12 cellular contexts compared by ENCODE assay signal in genomic region chr12:50241178-50241577, GRCh38. TPM values are rescaled to one million over a fixed set of nuclear protein-coding genes. Genes with fewer than 3 reads are reported as not detected.
DNase-seq lines count a peak whose midpoint lies in the region; ATAC-seq and TF ChIP-seq lines count a peak whose summit lies in the region.
"Had no signal": no experiment of that assay in that cellular context is flagged by ENCODE, and none has a peak within 500 bp of the region (broad histone marks: within the 10 kb centered on the region; RNA-seq: fewer than 3 reads in every experiment).

No MANE protein-coding gene starts in this region.

- no peaks in the 10 kb centered on the region for H3K9me2 ChIP-seq in MM.1S (replicated peaks; ENCODE audit: insufficient read depth, low read length)

- no peak overlapping the region for H3K9ac ChIP-seq in MM.1S (ENCODE audit: low read length)
- H3K9ac ChIP-seq: BLaER1 had no signal

- WGBS in heart right ventricle, 2 donors: 96% methylated on average over 1 of the region's 1 CpG

- H3K27ac ChIP-seq in heart right ventricle (peak overlapping the region in 9 of 10 donors; percentile 43 to 87 (median 75)), ascending aorta (peak overlapping the region; percentile 89 to 94), uterus (peak overlapping the region; percentile 85 to 98), MM.1S (ENCODE audit: low read length) (no peak overlapping the region)
- H3K27ac ChIP-seq: BLaER1 had no signal

- intact Hi-C loops in heart right ventricle (cut with DNase I) (no loop called here), left ventricle myocardium superior (cut with micrococcal nuclease) (no loop called here), ascending aorta (cut with DNase I) (loop anchor here (2.0 kb wide), 1 partner anchor 18 kb away; no protein-coding TSS in a partner anchor), mucosa of descending colon (cut with DNase I, micrococcal nuclease) (no loop called here), uterus (cut with DNase I; ENCODE audit: low total_unique reads) (no loop called here)

- TF ChIP-seq CTCF in heart right ventricle (IDR thresholded peaks at IDR 0.05) (no peak), ascending aorta (IDR thresholded peaks at IDR 0.05) (no peak), mucosa of descending colon (IDR thresholded peaks at IDR 0.05) (no peak), uterus (IDR thresholded peaks at IDR 0.05) (no peak), MM.1S (IDR thresholded peaks at IDR 0.05; ENCODE audit: low read length) (no peak)

- no peaks in the 10 kb centered on the region for H4K20me1 ChIP-seq in MM.1S (ENCODE audit: insufficient read depth, low read length)
- H4K20me1 ChIP-seq: BLaER1 had no signal

- H3K4me2 ChIP-seq in MM.1S (ENCODE audit: low read depth, low read length): no peak overlapping the region
- H3K4me2 ChIP-seq: BLaER1 had no signal

- H3F3A ChIP-seq in MM.1S (ENCODE audit: insufficient read depth, low read length): no peaks in the 10 kb centered on the region

- ATAC-seq in heart right ventricle (no peak), left ventricle myocardium superior (no peak), mucosa of descending colon (peak; percentile 94)
- ATAC-seq: stimulated activated naive B cell treated with anti-CD40 and anti-IgM and Interleukin-4, amounts not matched to agents 10 μg/mL and 1 μg/mL and 100 μg/mL, for 72 hours had no signal

- no peaks in the 10 kb centered on the region for H3K79me2 ChIP-seq in MM.1S (ENCODE audit: low read length)

- H3K9me3 ChIP-seq in heart right ventricle: no peaks in the 10 kb centered on the region
- no peaks in the 10 kb centered on the region for H3K9me3 ChIP-seq in ascending aorta
- H3K9me3 ChIP-seq in mucosa of descending colon: no peaks in the 10 kb centered on the region
- no peaks in the 10 kb centered on the region for H3K9me3 ChIP-seq in uterus
- H3K9me3 ChIP-seq in MM.1S (replicated peaks; ENCODE audit: insufficient read depth, low read length): no peaks in the 10 kb centered on the region
- H3K9me3 ChIP-seq: BLaER1 had no signal

- H2AFZ ChIP-seq in MM.1S (ENCODE audit: low read length): no peak overlapping the region

- H3K4me1 ChIP-seq in heart right ventricle (peaks cover 4 to 38% (median 28%) of the 10 kb centered on the region in 9 donors), ascending aorta (peaks cover 10 to 40% of the 10 kb centered on the region in 2 donors), mucosa of descending colon (ENCODE audit: low read depth) (peaks cover 38% of the 10 kb centered on the region), uterus (peaks cover 8 to 11% of the 10 kb centered on the region in 2 donors), MM.1S (ENCODE audit: low read length) (0 out of 2 replicates have a peak, but pooled peaks cover 5% of the 10 kb centered on the region)
- H3K4me1 ChIP-seq: BLaER1 had no signal

- H3K27me3 ChIP-seq in heart right ventricle: no peaks in the 10 kb centered on the region
- no peaks in the 10 kb centered on the region for H3K27me3 ChIP-seq in ascending aorta
- H3K27me3 ChIP-seq in uterus: no peaks in the 10 kb centered on the region
- no peaks in the 10 kb centered on the region for H3K27me3 ChIP-seq in MM.1S (replicated peaks; ENCODE audit: insufficient read depth, low read length)
- H3K27me3 ChIP-seq: BLaER1 had no signal

- DNase-seq in heart right ventricle: no peak
- no peak for DNase-seq in left ventricle myocardium superior
- no peak for DNase-seq in ascending aorta (ENCODE audit: low spot score in 2 of 2)
- DNase-seq in mucosa of descending colon: no peak
- no peak for DNase-seq in uterus
- DNase-seq in activated T-cell treated with anti-CD3 and anti-CD28 coated beads, Interleukin-2, amount 50 U/mL, for 48 hours: no peak
- no peak for DNase-seq in iPS-NIHi11 (ENCODE audit: low spot score)
- no peak for DNase-seq in MM.1S
- DNase-seq: effector CD4-positive, alpha-beta T cell; KG1; stimulated activated naive B cell treated with anti-CD40 and anti-IgM and Interleukin-4, amounts not matched to agents 10 μg/mL and 1 μg/mL and 100 μg/mL, for 72 hours had no signal

- H3K36me3 ChIP-seq in heart right ventricle (peaks cover 0 to 26% (median 0%) of the 10 kb centered on the region in 9 donors), ascending aorta (peaks cover 0 to 5% of the 10 kb centered on the region in 2 donors), mucosa of descending colon (ENCODE audit: low read depth) (no peaks in the 10 kb centered on the region), uterus (no peaks in the 10 kb centered on the region), MM.1S (replicated peaks; ENCODE audit: insufficient read depth, low read length) (no peaks in the 10 kb centered on the region)
- H3K36me3 ChIP-seq: BLaER1 had no signal

- H3K4me3 ChIP-seq in heart right ventricle (no peak overlapping the region), ascending aorta (no peak overlapping the region), mucosa of descending colon (no peak overlapping the region), uterus (no peak overlapping the region), MM.1S (ENCODE audit: low read length) (no peak overlapping the region)
- H3K4me3 ChIP-seq: BLaER1 had no signal

- no peak for TF ChIP-seq POLR2A in uterus (IDR thresholded peaks at IDR 0.05)

RNA-seq across cellular contexts. Expression of gene LIMA1, which starts 42.1 kb away (rescaled TPM):
- total RNA-seq in heart right ventricle (10 to 100 TPM; 13.8 to 26.0 (median 16.2) TPM), left ventricle myocardium superior (15.0 TPM), ascending aorta (79.4 TPM), mucosa of descending colon (100 to 1,000 TPM; 155 to 364 (median 249) TPM), uterus (100 to 1,000 TPM in 2 of 4 donors, 10 to 100 TPM in 2; 85.0 to 140 (median 116) TPM)
- 10 to 100 TPM; 10.6 to 34.4 TPM for polyA plus RNA-seq in heart right ventricle
